In genomic region chr15:88906130-88906529, GRCh38 we compare ENCODE assay signal across 19 cellular contexts. TPM values are rescaled to one million over a fixed set of nuclear protein-coding genes. Genes with fewer than 3 reads are reported as not detected.
DNase-seq lines count a peak whose midpoint lies in the region; ATAC-seq and TF ChIP-seq lines count a peak whose summit lies in the region.
"Had no signal": no experiment of that assay in that cellular context is flagged by ENCODE, and none has a peak within 500 bp of the region (broad histone marks: within the 10 kb centered on the region; RNA-seq: fewer than 3 reads in every experiment).

No MANE protein-coding gene starts in this region.

- no peak for DNase-seq in breast epithelium (ENCODE audit: low spot score in 2 of 2)
- DNase-seq in MCF 10A (ENCODE audit: unreplicated experiment): no peak
- no peak for DNase-seq in Panc1 (ENCODE audit: low read depth, low spot score)
- no peak for DNase-seq in hepatocyte (ENCODE audit: low spot score)
- DNase-seq in thoracic aorta (ENCODE audit: low spot score): no peak
- DNase-seq in SIG-M5 treated with dmso at 0.1 percent for 504 hours (lab: John Stamatoyannopoulos, UW; ENCODE audit: unreplicated experiment): no peak
- DNase-seq in AG08395 (ENCODE audit: low spot score): no peak
- DNase-seq in amygdala (lab: John Stamatoyannopoulos, UW): no peak
- DNase-seq: AML-193, DND-41, GDM1, KBM-7, NCI-H1092, NCI-H1694, NCI-H345, NCI-H526 treated with DMSO at 0.1 percent for 48 hours, OCI-M1 had no signal

- BruUV-seq in MCF 10A (replicated peaks; lab: Mats Ljungman, UMichigan): no TSS peak
- BruUV-seq in Panc1 (replicated peaks; lab: Mats Ljungman, UMichigan): no TSS peak

- H4K20me1 ChIP-seq in hepatocyte (ENCODE audit: insufficient read depth, poor library complexity, severe bottlenecking): peaks cover 2% of the 10 kb centered on the region

- in situ Hi-C loops in Panc1 (cut with HindIII; ENCODE audit: low pct_unique_long_range_greater_than_20kb, low sequenced_read_pairs): no loop called here

- H3K9me3 Mint-ChIP-seq in MCF 10A (ENCODE audit: unreplicated experiment): no peaks in the 10 kb centered on the region
- H3K9me3 Mint-ChIP-seq: GM23338 had no signal

- H3K79me2 ChIP-seq in hepatocyte: peaks cover 33% of the 10 kb centered on the region

- no peak for ATAC-seq in Panc1
- no peak for ATAC-seq in thoracic aorta (ENCODE audit: insufficient number of reproducible peaks, low FRiP score, low read depth)

- peak overlapping the region; percentile 48 to 52 for H3K27ac ChIP-seq in breast epithelium
- peak overlapping the region; percentile 97 for H3K27ac ChIP-seq in Panc1 (ENCODE audit: low read length)
- peak overlapping the region; percentile 35 for H3K27ac ChIP-seq in hepatocyte
- H3K27ac ChIP-seq in thoracic aorta: peak overlapping the region; percentile 34 to 98
- H3K27ac ChIP-seq: HL-60 had no signal

- TF ChIP-seq POLR2A in breast epithelium (IDR thresholded peaks at IDR 0.05): no peak

- CTCF ChIA-PET in MCF 10A (lab: Yijun Ruan, JAX): interaction anchor here (0.6 to 6.7 kb wide), 11 partner anchors 11 to 272 kb away, joined by 3 to 128 read pairs (median 6); no protein-coding TSS in a partner anchor
- CTCF ChIA-PET in Panc1 (lab: Charles Lee): interaction anchor here (0.6 to 2.3 kb wide), 3 partner anchors 98 to 272 kb away, joined by 3 to 27 read pairs (median 13); no protein-coding TSS in a partner anchor

- H3K4me2 ChIP-seq in hepatocyte: no peak overlapping the region
- H3K4me2 ChIP-seq: GM23338 had no signal

- H3K9me2 ChIP-seq in hepatocyte (replicated peaks; ENCODE audit: insufficient read depth): no peaks in the 10 kb centered on the region

- H3K36me3 ChIP-seq in breast epithelium (no peaks in the 10 kb centered on the region), Panc1 (ENCODE audit: control insufficient read depth, insufficient read depth, low read length) (peaks cover 18% of the 10 kb centered on the region), hepatocyte (replicated peaks; ENCODE audit: insufficient read depth, low read depth) (no peaks in the 10 kb centered on the region), thoracic aorta (peaks cover 74% of the 10 kb centered on the region)

- H3K36me3 Mint-ChIP-seq in MCF 10A (ENCODE audit: insufficient read depth, unreplicated experiment): peaks cover 94% of the 10 kb centered on the region

- no peak overlapping the region for H3K27ac Mint-ChIP-seq in MCF 10A (ENCODE audit: low read depth, unreplicated experiment)

- no peak for TF ChIP-seq CTCF in breast epithelium (IDR thresholded peaks at IDR 0.05)
- TF ChIP-seq CTCF in MCF 10A (IDR thresholded peaks at IDR 0.05; ENCODE audit: unreplicated experiment): no peak
- no peak for TF ChIP-seq CTCF in Panc1 (IDR thresholded peaks at IDR 0.05)
- TF ChIP-seq CTCF in hepatocyte (IDR thresholded peaks at IDR 0.05; ENCODE audit: poor library complexity): no peak
- no peak for TF ChIP-seq CTCF in thoracic aorta (IDR thresholded peaks at IDR 0.05)

- POLR2A ChIA-PET in MCF 10A (lab: Yijun Ruan, JAX) (interaction anchor here (2.1 kb wide), 2 partner anchors 11 to 112 kb away, joined by 6 to 12 read pairs; partner anchors contain the start of gene HAPLN3), Panc1 (lab: Charles Lee) (interaction anchor here (0.5 to 0.6 kb wide), 2 partner anchors 76 to 133 kb away, joined by 4 read pairs; no protein-coding TSS in a partner anchor)

- H3K27me3 Mint-ChIP-seq in MCF 10A (ENCODE audit: insufficient read depth, unreplicated experiment): no peaks in the 10 kb centered on the region

- no peak overlapping the region for H2AFZ ChIP-seq in hepatocyte
- H2AFZ ChIP-seq: GM23338 had no signal

- H3K4me3 ChIP-seq in breast epithelium (no peak overlapping the region), Panc1 (ENCODE audit: low read depth in 2 of 2, low read length in 2 of 2) (no peak overlapping the region), hepatocyte (no peak overlapping the region), thoracic aorta (no peak overlapping the region)
- H3K4me3 ChIP-seq: GM23338 had no signal

- H3K4me1 ChIP-seq in breast epithelium (peaks cover 4 to 15% of the 10 kb centered on the region in 2 donors), Panc1 (ENCODE audit: control insufficient read depth, insufficient read depth, low read length) (peaks cover 96% of the 10 kb centered on the region), hepatocyte (ENCODE audit: insufficient read depth) (peaks cover 12% of the 10 kb centered on the region), thoracic aorta (ENCODE audit: control insufficient read depth in 1 of 2, low read depth in 2 of 2) (peaks cover 48 to 100% of the 10 kb centered on the region in 2 donors)

- WGBS in hepatocyte (ENCODE audit: low lambda C conversion rate, missing lambda C conversion rate): 100% methylated on average over 1 of the region's 1 CpG

- intact Hi-C loops in breast epithelium (cut with DNase I; ENCODE audit: low total_unique reads): loop anchor here (5.0 to 10.0 kb wide), 2 partner anchors 111 to 259 kb away; no protein-coding TSS in a partner anchor
- intact Hi-C loops in MCF 10A (cut with micrococcal nuclease): no loop called here
- intact Hi-C loops in Panc1 (cut with micrococcal nuclease; ENCODE audit: unreplicated experiment): no loop called here

- no peak overlapping the region for H3K4me3 Mint-ChIP-seq in MCF 10A (ENCODE audit: unreplicated experiment)
- H3K4me3 Mint-ChIP-seq: GM23338 had no signal

- H3K27me3 ChIP-seq in breast epithelium (no peaks in the 10 kb centered on the region), Panc1 (ENCODE audit: control insufficient read depth, insufficient read depth, low read length) (no peaks in the 10 kb centered on the region), hepatocyte (no peaks in the 10 kb centered on the region), thoracic aorta (replicated peaks; ENCODE audit: insufficient read depth) (no peaks in the 10 kb centered on the region)

- no peaks in the 10 kb centered on the region for H3K9me3 ChIP-seq in breast epithelium
- no peaks in the 10 kb centered on the region for H3K9me3 ChIP-seq in Panc1 (ENCODE audit: control insufficient read depth, insufficient read depth, low read depth, low read length)
- H3K9me3 ChIP-seq in hepatocyte (ENCODE audit: low read depth): no peaks in the 10 kb centered on the region
- no peaks in the 10 kb centered on the region for H3K9me3 ChIP-seq in thoracic aorta

- peaks cover 25% of the 10 kb centered on the region for H3K4me1 Mint-ChIP-seq in MCF 10A (ENCODE audit: insufficient read depth, unreplicated experiment)

RNA-seq across cellular contexts. Expression of gene MFGE8, which starts 7.0 kb away (rescaled TPM):
- total RNA-seq in breast epithelium (100 to 1,000 TPM; 226 to 457 (median 311) TPM), MCF 10A (2022) (207 and 254 TPM in 2 replicates), Panc1 (2021; ENCODE audit: unreplicated experiment) (1,799 TPM), hepatocyte (337 and 471 TPM in 2 replicates), thoracic aorta (1,000 to 10,000 TPM; 1,687 to 3,053 TPM)
- 2,067 TPM for polyA plus RNA-seq in Panc1 (2012; ENCODE audit: insufficient read length)
- 569 and 611 TPM in 2 replicates for polyA plus RNA-seq in hepatocyte

RNA-seq across cellular contexts. Expression of gene HAPLN3, which starts 10.8 kb away (rescaled TPM):
- 10 to 100 TPM in 2 of 3 donors, 1 to 10 TPM in 1; 3.4 to 24.6 (median 11.1) TPM for total RNA-seq in breast epithelium
- 4.1 and 5.0 TPM in 2 replicates for total RNA-seq in MCF 10A (2022)
- total RNA-seq in Panc1 (2021; ENCODE audit: unreplicated experiment): 168 TPM
- 158 TPM for polyA plus RNA-seq in Panc1 (2012; ENCODE audit: insufficient read length)
- 4.1 and 4.2 TPM in 2 replicates for total RNA-seq in hepatocyte
- polyA plus RNA-seq in hepatocyte: 6.6 and 7.2 TPM in 2 replicates
- 100 to 1,000 TPM; 111 to 173 TPM for total RNA-seq in thoracic aorta

Comparison
In these comparisons a context has a peak if more than half of its experiments do, and no peak if none do; other contexts are left out.
1. H3K27ac ChIP-seq: peak in every context shown above with its lines; median percentile 97 in Panc1; 66 in thoracic aorta; 50 in breast epithelium; 35 in hepatocyte.